ENCODE assay signal across 27 cellular contexts in the genomic region with DNA sequence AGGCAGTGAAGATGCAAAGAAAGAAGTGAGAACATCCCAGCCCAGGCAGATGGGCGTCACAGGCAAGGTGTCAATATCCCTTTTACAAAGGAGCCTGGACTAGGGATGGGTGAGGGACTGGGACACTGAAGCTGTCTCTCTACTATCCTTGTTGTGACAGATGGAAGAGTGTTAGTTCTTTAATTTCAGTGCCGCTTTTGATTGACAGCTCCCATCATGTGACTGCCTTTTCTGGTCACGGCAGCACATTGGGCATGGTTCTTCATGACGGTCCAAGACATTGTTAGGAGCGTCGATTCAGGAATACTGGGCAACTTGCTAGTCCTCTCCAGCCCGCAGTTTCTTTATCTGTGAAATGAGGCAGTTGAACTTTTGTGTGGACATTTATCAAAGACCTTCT. TPM values are rescaled to one million over a fixed set of nuclear protein-coding genes. Genes with fewer than 3 reads are reported as not detected.
A peak's percentile ranks its signal among the peaks of the same experiment; 100 is the strongest.
DNase-seq lines count a peak whose midpoint lies in the region; ATAC-seq, FAIRE-seq and TF ChIP-seq lines count a peak whose summit lies in the region.
"Had no signal": no experiment of that assay in that cellular context is flagged by ENCODE, and none has a peak within 500 bp of the region (broad histone marks: within the 10 kb centered on the region; RNA-seq: fewer than 3 reads in every experiment).

No MANE protein-coding gene starts in this region.

- ATAC-seq in activated CD8-positive, alpha-beta memory T cell treated with anti-CD3 and anti-CD28 coated beads, Interleukin-2, amount 10 ng/mL, durations not matched to agents 7 days and 5 days, result no peak
- ATAC-seq: GM12878 had no signal

- POLR2A ChIA-PET in H1 (lab: Charles Lee; ENCODE audit: partially characterized antibody), result no interaction called here

- peaks cover 28% of the 10 kb centered on the region for H3K27me3 Mint-ChIP-seq in activated CD8-positive, alpha-beta memory T cell treated with anti-CD3 and anti-CD28 coated beads, Interleukin-2, amount 10 ng/mL, durations not matched to agents 7 days and 5 days
- peaks cover 30% of the 10 kb centered on the region for H3K27me3 Mint-ChIP-seq in osteocyte (ENCODE audit: unreplicated experiment)

- 95% methylated on average over 7 of the region's 7 CpGs; no CpG with 5 or more reads in 1 of the 2 experiments for WGBS in H1 (ENCODE audit: extremely low coverage in 1 of 2, insufficient coverage in 1 of 2, insufficient read length in 1 of 2, insufficient replicate concordance in 2 of 2, low coverage in 1 of 2, low lambda C conversion rate in 2 of 2, missing lambda C conversion rate in 1 of 2), 2 experiments

- H3K36me3 Mint-ChIP-seq in activated CD8-positive, alpha-beta memory T cell treated with anti-CD3 and anti-CD28 coated beads, Interleukin-2, amount 10 ng/mL, durations not matched to agents 7 days and 5 days, result no peaks in the 10 kb centered on the region
- no peaks in the 10 kb centered on the region for H3K36me3 Mint-ChIP-seq in osteocyte (ENCODE audit: unreplicated experiment)
- H3K36me3 Mint-ChIP-seq: CD14-positive monocyte; CD4-positive, alpha-beta memory T cell; CD4-positive, CD25-positive, alpha-beta regulatory T cell had no signal

- no peak overlapping the region for H2BK15ac ChIP-seq in H1 (ENCODE audit: low read length)

- H3K79me2 ChIP-seq in Karpas-422 (ENCODE audit: low read length), result no peaks in the 10 kb centered on the region
- no peaks in the 10 kb centered on the region for H3K79me2 ChIP-seq in H1 (ENCODE audit: control insufficient read depth in 1 of 2, insufficient read depth in 2 of 2, low read length in 2 of 2)

- H3K4me1 Mint-ChIP-seq in activated CD8-positive, alpha-beta memory T cell treated with anti-CD3 and anti-CD28 coated beads, Interleukin-2, amount 10 ng/mL, durations not matched to agents 7 days and 5 days, result no peaks in the 10 kb centered on the region
- no peaks in the 10 kb centered on the region for H3K4me1 Mint-ChIP-seq in osteocyte (ENCODE audit: unreplicated experiment)
- H3K4me1 Mint-ChIP-seq: CD14-positive monocyte; CD4-positive, alpha-beta memory T cell; CD4-positive, CD25-positive, alpha-beta regulatory T cell; CD8-positive, alpha-beta memory T cell had no signal

- H2AK5ac ChIP-seq in H1 (ENCODE audit: low read depth, low read length), result no peak overlapping the region

- H2AFZ ChIP-seq in Karpas-422 (ENCODE audit: low read length), result no peak overlapping the region
- no peak overlapping the region for H2AFZ ChIP-seq in H1 (ENCODE audit: low read length)

- no peak overlapping the region for H3K4ac ChIP-seq in H1 (replicated peaks; ENCODE audit: insufficient read length, low read depth, low read length)

- H2BK12ac ChIP-seq in H1 (ENCODE audit: low read depth, low read length), result no peak overlapping the region

- H3K27ac ChIP-seq in Karpas-422 (ENCODE audit: low read length) (no peak overlapping the region), H1 (ENCODE audit: low read depth, low read length) (no peak overlapping the region)
- H3K27ac ChIP-seq: BLaER1 had no signal

- no peak overlapping the region for H4K8ac ChIP-seq in H1 (ENCODE audit: extremely low read depth, insufficient read depth, low read length)

- H3K23ac ChIP-seq in H1 (ENCODE audit: insufficient read length), result no peak overlapping the region

- H3K4me1 ChIP-seq in Karpas-422 (ENCODE audit: low read length) (no peaks in the 10 kb centered on the region), H1 (replicated peaks in 1 of 4; ENCODE audit: control insufficient read depth in 3 of 4, insufficient read depth in 4 of 4, low read length in 3 of 4) (peaks cover 0 to 5% (median 0%) of the 10 kb centered on the region in 4 experiments; a peak in 3 of 7 replicates)
- H3K4me1 ChIP-seq: BE2C had no signal

- no peak overlapping the region for H3K4me3 ChIP-seq in Karpas-422 (ENCODE audit: low read length)
- H3K4me3 ChIP-seq in H1 (ENCODE audit: extremely low read depth in 1 of 4, insufficient read depth in 2 of 4, low read depth in 3 of 4, low read length in 4 of 4), result no peak overlapping the region
- H3K4me3 ChIP-seq: BLaER1, GM12878 had no signal

- TF ChIP-seq EP300 in H1 (IDR thresholded peaks at IDR 0.05; ENCODE audit: borderline replicate concordance in 1 of 2, low read depth in 2 of 2, low read length in 2 of 2), result no peak

- no peak for TF ChIP-seq RAD21 in H1 (IDR thresholded peaks at IDR 0.05 in 1 of 2, conservative IDR thresholded peaks at IDR 0.05 in 1 of 2; ENCODE audit: low read depth in 2 of 2, low read length in 2 of 2)

- no peak overlapping the region for H3K56ac ChIP-seq in H1 (replicated peaks; ENCODE audit: insufficient read length, low read depth, low read length)

- H3K4me3 Mint-ChIP-seq in activated CD8-positive, alpha-beta memory T cell treated with anti-CD3 and anti-CD28 coated beads, Interleukin-2, amount 10 ng/mL, durations not matched to agents 7 days and 5 days, result no peak overlapping the region
- H3K4me3 Mint-ChIP-seq in osteocyte (ENCODE audit: unreplicated experiment), result no peak overlapping the region
- H3K4me3 Mint-ChIP-seq: CD14-positive monocyte; CD4-positive, alpha-beta memory T cell; CD4-positive, CD25-positive, alpha-beta regulatory T cell; CD8-positive, alpha-beta memory T cell had no signal

- no peak overlapping the region for H3K4me2 ChIP-seq in Karpas-422 (ENCODE audit: low read depth, low read length, poor library complexity, severe bottlenecking)
- no peak overlapping the region for H3K4me2 ChIP-seq in H1 (ENCODE audit: insufficient read depth in 1 of 2, low read depth in 2 of 2, low read length in 2 of 2)
- H3K4me2 ChIP-seq: BLaER1 had no signal

- no peak overlapping the region for H3K27ac Mint-ChIP-seq in activated CD8-positive, alpha-beta memory T cell treated with anti-CD3 and anti-CD28 coated beads, Interleukin-2, amount 10 ng/mL, durations not matched to agents 7 days and 5 days
- no peak overlapping the region for H3K27ac Mint-ChIP-seq in osteocyte (ENCODE audit: unreplicated experiment)
- H3K27ac Mint-ChIP-seq: CD4-positive, alpha-beta memory T cell; CD4-positive, CD25-positive, alpha-beta regulatory T cell; CD8-positive, alpha-beta memory T cell had no signal

- H2BK20ac ChIP-seq in H1 (ENCODE audit: low read length), result 0 out of 2 replicates have a peak overlapping the region, but pooled peaks have one; percentile 6

- H3K79me1 ChIP-seq in H1 (ENCODE audit: low read depth, low read length), result no peaks in the 10 kb centered on the region

- DNase-seq in activated CD8-positive, alpha-beta memory T cell treated with anti-CD3 and anti-CD28 coated beads for 24 hours, result peak; percentile 24
- DNase-seq in activated CD8-positive, alpha-beta memory T cell treated with anti-CD3 and anti-CD28 coated beads, Interleukin-2, amount 10 ng/mL, durations not matched to agents 7 days and 5 days, result no peak
- DNase-seq in Karpas-422, result peak; percentile 9
- DNase-seq in H1 (ENCODE audit: low read depth in 1 of 2, low spot score in 2 of 2), result no peak
- DNase-seq in GM12892 (ENCODE audit: insufficient read length), result no peak
- DNase-seq in RKO (ENCODE audit: low spot score), result no peak
- no peak for DNase-seq in osteocyte (ENCODE audit: extremely low spot score, unreplicated experiment)
- DNase-seq: 8988T; ACHN; BE2C; C1 segment of cervical spinal cord; CD4-positive, alpha-beta memory T cell; CD4-positive, CD25-positive, alpha-beta regulatory T cell; CD8-positive, alpha-beta memory T cell; COR-L47; DMS 273 treated with DMSO at 0.1 percent for 48 hours; DMS153; DMS53; DMS79; DND-41; EL; GDM1 had no signal

- no peak for TF ChIP-seq POLR2A in H1 (IDR thresholded peaks at IDR 0.05; ENCODE audit: control extremely low read depth in 1 of 2, low read depth in 2 of 2, low read length in 2 of 2)
- TF ChIP-seq POLR2A in GM12892 (IDR thresholded peaks at IDR 0.05; ENCODE audit: low read depth, low read length), result no peak

- no peaks in the 10 kb centered on the region for H3K27me3 ChIP-seq in Karpas-422 (ENCODE audit: low read length)
- no peaks in the 10 kb centered on the region for H3K27me3 ChIP-seq in H1 (replicated peaks in 1 of 4; ENCODE audit: control insufficient read depth in 3 of 4, extremely low read depth in 1 of 4, insufficient read depth in 3 of 4, low read length in 3 of 4)
- H3K27me3 ChIP-seq: BE2C, BLaER1 had no signal

- H3K9me3 Mint-ChIP-seq in activated CD8-positive, alpha-beta memory T cell treated with anti-CD3 and anti-CD28 coated beads, Interleukin-2, amount 10 ng/mL, durations not matched to agents 7 days and 5 days (ENCODE audit: low read depth), result no peaks in the 10 kb centered on the region
- no peaks in the 10 kb centered on the region for H3K9me3 Mint-ChIP-seq in osteocyte (ENCODE audit: unreplicated experiment)

- H2BK120ac ChIP-seq in H1 (replicated peaks; ENCODE audit: low read depth, low read length), result no peak overlapping the region

- FAIRE-seq in H1 (lab: Jason Lieb, UNC) (no peak), GM12892 (lab: Jason Lieb, UNC) (no peak)
- FAIRE-seq: A204.1, GM12878, GM19239 had no signal

- no peak overlapping the region for H4K91ac ChIP-seq in H1 (replicated peaks; ENCODE audit: insufficient read length, low read length)

- H4K20me1 ChIP-seq in Karpas-422 (ENCODE audit: insufficient read depth, low read depth, low read length) (no peaks in the 10 kb centered on the region), H1 (replicated peaks in 1 of 2; ENCODE audit: control insufficient read depth in 1 of 2, insufficient read depth in 2 of 2, low read length in 2 of 2) (no peaks in the 10 kb centered on the region)
- H4K20me1 ChIP-seq: BLaER1 had no signal

- no peak overlapping the region for H4K5ac ChIP-seq in H1 (ENCODE audit: insufficient read length, low read depth, low read length)

- H3K36me3 ChIP-seq in Karpas-422 (ENCODE audit: insufficient read depth, low read length), result no peaks in the 10 kb centered on the region
- H3K36me3 ChIP-seq in H1 (ENCODE audit: control insufficient read depth in 2 of 4, insufficient read depth in 4 of 4, low read length in 3 of 4), result no peaks in the 10 kb centered on the region
- H3K36me3 ChIP-seq: BE2C, BLaER1 had no signal

- no peak overlapping the region for H3K14ac ChIP-seq in H1 (ENCODE audit: insufficient read length)

- no peak overlapping the region for H3K18ac ChIP-seq in H1 (ENCODE audit: extremely low read depth, low read length)

- CTCF ChIA-PET in activated CD8-positive, alpha-beta memory T cell treated with anti-CD3 and anti-CD28 coated beads, Interleukin-2, amount 10 ng/mL, durations not matched to agents 7 days and 5 days (lab: Charles Lee), result no interaction called here
- CTCF ChIA-PET in H1 (lab: Charles Lee; ENCODE audit: partially characterized antibody), result interaction anchor here (0.9 to 6.6 kb wide), 3 partner anchors 8 to 17 kb away, joined by 3 to 47 read pairs (median 4); no protein-coding TSS in a partner anchor

- TF ChIP-seq CTCF in H1 (IDR thresholded peaks at IDR 0.05; ENCODE audit: control extremely low read depth in 1 of 3, insufficient read depth in 1 of 3, low read depth in 1 of 3, low read length in 3 of 3) (no peak), osteocyte (IDR thresholded peaks at IDR 0.05) (no peak)

- H3K9ac ChIP-seq in Karpas-422 (ENCODE audit: low read length) (no peak overlapping the region), H1 (replicated peaks in 1 of 4; ENCODE audit: extremely low read depth in 1 of 4, low read depth in 3 of 4, low read length in 3 of 4) (no peak overlapping the region)
- H3K9ac ChIP-seq: BLaER1 had no signal

- H3K9me3 ChIP-seq in Karpas-422 (ENCODE audit: low read length) (no peaks in the 10 kb centered on the region), H1 (ENCODE audit: insufficient read depth in 2 of 2, low read depth in 1 of 2, low read length in 1 of 2) (no peaks in the 10 kb centered on the region)
- H3K9me3 ChIP-seq: BE2C, BLaER1 had no signal

- H3K23me2 ChIP-seq in H1 (ENCODE audit: low read depth, low read length), result no peaks in the 10 kb centered on the region; the same call in 1 of the 2 replicates

- H3K9me2 ChIP-seq in Karpas-422 (replicated peaks; ENCODE audit: insufficient read depth, low read length), result no peaks in the 10 kb centered on the region

- no peak overlapping the region for H2BK5ac ChIP-seq in H1 (ENCODE audit: low read depth, low read length)

RNA-seq across cellular contexts. Expression of a gene that starts 42.4 kb away (rescaled TPM):
- 10 to 100 TPM; 16.2 to 18.3 TPM for total RNA-seq in activated CD8-positive, alpha-beta memory T cell treated with anti-CD3 and anti-CD28 coated beads, Interleukin-2, amount 10 ng/mL, durations not matched to agents 7 days and 5 days
- 8.3 and 11.3 TPM in 2 replicates for total RNA-seq in Karpas-422 (2014; rRNA removed; shearing (Covaris generic); ENCODE audit: low replicate concordance)
- total RNA-seq in H1 (2021; fragmentation: NEBNext Ultra II Directional; extraction: Animal tissue kit (Norgen Biotek cat#: 25700)), result 58.1 and 66.4 TPM in 2 replicates
- 12.5 and 16.3 TPM in 2 replicates for polyA plus RNA-seq in H1 (2011; rRNA removed)
- polyA plus RNA-seq in H1 (2011; cell fraction: cytosol; rRNA removed), result 20.7 TPM
- polyA plus RNA-seq in H1 (2011; cell fraction: nucleus; rRNA removed), result 28.7 TPM
- 24.5 to 33.7 TPM (median 26.6 TPM) in 4 replicates for polyA plus RNA-seq in H1 (2012, experiment 1 of 2)
- 2.2 TPM for polyA plus RNA-seq in H1 (2012, experiment 2 of 2)
- polyA plus RNA-seq in H1 (2013, experiment 1 of 2), result 86.6 TPM
- 77.4 TPM for polyA plus RNA-seq in H1 (2013, experiment 2 of 2)
- 63.7 and 65.0 TPM in 2 replicates for polyA minus RNA-seq in H1 (2011; rRNA and poly(A)+ RNA removed)
- polyA minus RNA-seq in H1 (2011; cell fraction: cytosol; rRNA and poly(A)+ RNA removed), result 30.3 TPM
- polyA minus RNA-seq in H1 (2011; cell fraction: nucleus; rRNA and poly(A)+ RNA removed), result 42.4 TPM
- 0.85 TPM for polyA plus RNA-seq in GM12892 (2012; ENCODE audit: missing spikeins)
- total RNA-seq in osteocyte, result 10.2 and 10.7 TPM in 2 replicates
- polyA plus RNA-seq: CD14-positive monocyte had no signal

Comparison
In these comparisons a context has a peak if more than half of its experiments do, and no peak if none do; other contexts are left out.
1. DNase-seq: peak in activated CD8-positive, alpha-beta memory T cell treated with anti-CD3 and anti-CD28 coated beads for 24 hours (single experiment) and Karpas-422 (single experiment); none in activated CD8-positive, alpha-beta memory T cell treated with anti-CD3 and anti-CD28 coated beads, Interleukin-2, amount 10 ng/mL, durations not matched to agents 7 days and 5 days (single experiment), H1 (0 of 2), GM12892 (single experiment), RKO (single experiment) and osteocyte (single experiment).